ENCODE assay signal across 20 cellular contexts in genomic region chr16:26992661-26993365, GRCh38.
DNase-seq lines count a peak whose midpoint lies in the region; ATAC-seq and TF ChIP-seq lines count a peak whose summit lies in the region.
"Had no signal": no experiment of that assay in that cellular context is flagged by ENCODE, and none has a peak within 500 bp of the region (broad histone marks: within the 10 kb centered on the region; RNA-seq: fewer than 3 reads in every experiment).

No MANE protein-coding gene starts in this region.

- H3K14ac ChIP-seq in neuronal stem cell (ENCODE audit: low read length), result no peak overlapping the region

- H3K36me3 ChIP-seq in endodermal cell (ENCODE audit: control insufficient read depth, insufficient read depth, low read length), result no peaks in the 10 kb centered on the region
- H3K36me3 ChIP-seq in neuronal stem cell (replicated peaks in 1 of 2; ENCODE audit: control insufficient read depth in 2 of 2, insufficient read depth in 2 of 2, low read length in 2 of 2), result no peaks in the 10 kb centered on the region
- H3K36me3 ChIP-seq: Peyer's patch had no signal

- H2BK12ac ChIP-seq in neuronal stem cell (ENCODE audit: low read length), result no peak overlapping the region

- H2BK15ac ChIP-seq in neuronal stem cell (ENCODE audit: low read length), result no peak overlapping the region

- H3K4me3 ChIP-seq in endodermal cell (ENCODE audit: low read length) (no peak overlapping the region), neuronal stem cell (ENCODE audit: low read length in 2 of 2) (no peak overlapping the region)
- H3K4me3 ChIP-seq: A549, Peyer's patch, SK-N-MC had no signal

- H3K4ac ChIP-seq in neuronal stem cell (ENCODE audit: low read length), result no peak overlapping the region

- no peak overlapping the region for H3K23ac ChIP-seq in neuronal stem cell (ENCODE audit: low read depth, low read length, poor library complexity)

- H3K4me1 ChIP-seq in endodermal cell (ENCODE audit: control insufficient read depth, insufficient read depth, low read length), result peaks cover 10% of the 10 kb centered on the region
- peaks cover 0 to 13% of the 10 kb centered on the region in 2 donors for H3K4me1 ChIP-seq in neuronal stem cell (ENCODE audit: control insufficient read depth in 2 of 2, insufficient read depth in 1 of 2, low read depth in 1 of 2, low read length in 2 of 2)
- H3K4me1 ChIP-seq: A549, Peyer's patch had no signal

- H3K27ac ChIP-seq in endodermal cell (ENCODE audit: low read depth, low read length), result no peak overlapping the region
- H3K27ac ChIP-seq in neuronal stem cell (replicated peaks; ENCODE audit: low read length), result no peak overlapping the region
- H3K27ac ChIP-seq: A549, SK-N-MC had no signal

- peak overlapping the region; percentile 70 for H3K27ac Mint-ChIP-seq in endodermal cell

- 61 to 64% methylated on average over 8 to 9 of the region's 9 CpGs for WGBS in endodermal cell (ENCODE audit: insufficient coverage in 1 of 2, insufficient read length in 1 of 2), 2 experiments
- WGBS in neuronal stem cell (ENCODE audit: extremely low coverage in 2 of 2, insufficient read length in 2 of 2, insufficient replicate concordance in 1 of 2), 2 donors, result no CpG with 5 or more reads among the region's 9 CpGs

- H3K79me1 ChIP-seq in neuronal stem cell (ENCODE audit: low read depth, low read length), result no peaks in the 10 kb centered on the region

- no peak overlapping the region for H3K4me2 ChIP-seq in neuronal stem cell (ENCODE audit: insufficient read depth, low read length, poor library complexity, severe bottlenecking)
- H3K4me2 ChIP-seq: A549 had no signal

- no peak overlapping the region for H2BK5ac ChIP-seq in neuronal stem cell (ENCODE audit: low read length)

- H4K8ac ChIP-seq in neuronal stem cell (ENCODE audit: low read depth, low read length), result no peak overlapping the region

- no peak overlapping the region for H3K9ac ChIP-seq in endodermal cell (ENCODE audit: extremely low read depth, low read length, poor library complexity, severe bottlenecking)
- no peak overlapping the region for H3K9ac ChIP-seq in neuronal stem cell (ENCODE audit: low read depth, low read length, poor library complexity)

- H3K18ac ChIP-seq in neuronal stem cell (ENCODE audit: low read length), result peak overlapping the region; percentile 60

- no peaks in the 10 kb centered on the region for H3K36me3 Mint-ChIP-seq in endodermal cell (ENCODE audit: low read depth)

- no peak for ATAC-seq in GM21423 (IDR thresholded peaks at IDR 0.05; ENCODE audit: unreplicated experiment)
- ATAC-seq: A549, Right ventricle myocardium inferior had no signal

- H3K27me3 Mint-ChIP-seq in endodermal cell (ENCODE audit: insufficient read depth), result peaks cover 65% of the 10 kb centered on the region

- peak; percentile 2 for DNase-seq in EH (ENCODE audit: low read depth)
- peak; percentile 44 for DNase-seq in NCI-H69 (lab: John Stamatoyannopoulos, UW)
- peak; percentile 49 for DNase-seq in endodermal cell
- peak; percentile 58 for DNase-seq in neuronal stem cell (ENCODE audit: low spot score)
- DNase-seq in glomerular visceral epithelial cell (ENCODE audit: extremely low spot score), result no peak
- no peak for DNase-seq in NCI-H146 (lab: John Stamatoyannopoulos, UW)
- DNase-seq: C1 segment of cervical spinal cord, DMS 273 treated with DMSO at 0.1 percent for 48 hours, H9, Karpas-422, MM.1S, NCI-H1092 treated with DMSO at 0.1 percent for 48 hours, NCI-H187 treated with DMSO at 0.1 percent for 48 hours, NCI-H2171 treated with DMSO at 0.1 percent for 48 hours, NCI-H446 treated with DMSO at 0.1 percent for 48 hours had no signal

- peaks cover 19% of the 10 kb centered on the region for H3K4me1 Mint-ChIP-seq in endodermal cell

- no peak for TF ChIP-seq CTCF in endodermal cell (conservative IDR thresholded peaks at IDR 0.05)

- H2AK5ac ChIP-seq in neuronal stem cell (ENCODE audit: low read depth, low read length), result peak overlapping the region; percentile 30

- H3K9me3 ChIP-seq in endodermal cell (ENCODE audit: control insufficient read depth, low read length) (peaks cover 13% of the 10 kb centered on the region), neuronal stem cell (replicated peaks in 1 of 2; ENCODE audit: control insufficient read depth in 2 of 2, insufficient read depth in 1 of 2, low read depth in 1 of 2, low read length in 2 of 2) (peaks cover 0 to 2% of the 10 kb centered on the region in 2 donors)
- H3K9me3 ChIP-seq: A549, Peyer's patch had no signal

- H4K91ac ChIP-seq in neuronal stem cell (ENCODE audit: low read depth, low read length, poor library complexity), result no peak overlapping the region

- peaks cover 9% of the 10 kb centered on the region for H3K9me3 Mint-ChIP-seq in endodermal cell

- H3K27me3 ChIP-seq in endodermal cell (ENCODE audit: control insufficient read depth, insufficient read depth, low read length, poor library complexity, severe bottlenecking) (peaks cover 50% of the 10 kb centered on the region), neuronal stem cell (ENCODE audit: control insufficient read depth in 3 of 3, insufficient read depth in 3 of 3, low read depth in 1 of 3, low read length in 3 of 3) (peaks cover 0 to 2% (median 0%) of the 10 kb centered on the region in 3 experiments)
- H3K27me3 ChIP-seq: Peyer's patch had no signal

- no peak overlapping the region for H2BK120ac ChIP-seq in neuronal stem cell (ENCODE audit: low read depth, low read length)

- no peak overlapping the region for H2AFZ ChIP-seq in neuronal stem cell (ENCODE audit: low read length)

- no peak overlapping the region for H3K4me3 Mint-ChIP-seq in endodermal cell
- H3K4me3 Mint-ChIP-seq: H9 had no signal

Comparison
In these comparisons a context has a peak if more than half of its experiments do, and no peak if none do; other contexts are left out.
1. DNase-seq: peak in EH (single experiment), NCI-H69 (single experiment), endodermal cell (single experiment) and neuronal stem cell (single experiment); none in glomerular visceral epithelial cell (single experiment) and NCI-H146 (single experiment).